17 cellular contexts compared by ENCODE assay signal in genomic region chr5:74400067-74400466, GRCh38.
DNase-seq lines count a peak whose midpoint lies in the region; ATAC-seq and TF ChIP-seq lines count a peak whose summit lies in the region.
"Had no signal": no experiment of that assay in that cellular context is flagged by ENCODE, and none has a peak within 500 bp of the region (broad histone marks: within the 10 kb centered on the region; RNA-seq: fewer than 3 reads in every experiment).

No MANE protein-coding gene starts in this region.

- H3K27me3 Mint-ChIP-seq in activated T-helper 2 cell treated with anti-CD3 and anti-CD28 coated beads, Interferon-gamma antibody, Interleukin-2, Interleukin-4, amounts not matched to agents 10 μg/mL and 5 μg/mL and 100 μg/mL, durations not matched to agents 14 hours and 24 hours and 36 hours (ENCODE audit: low read depth) = peaks cover 8% of the 10 kb centered on the region

- no peaks in the 10 kb centered on the region for H3K4me1 Mint-ChIP-seq in activated T-helper 2 cell treated with anti-CD3 and anti-CD28 coated beads, Interferon-gamma antibody, Interleukin-2, Interleukin-4, amounts not matched to agents 10 μg/mL and 5 μg/mL and 100 μg/mL, durations not matched to agents 14 hours and 24 hours and 36 hours (ENCODE audit: low read depth)
- H3K4me1 Mint-ChIP-seq: CD8-positive, alpha-beta memory T cell had no signal

- H3K9me3 Mint-ChIP-seq in activated T-helper 2 cell treated with anti-CD3 and anti-CD28 coated beads, Interferon-gamma antibody, Interleukin-2, Interleukin-4, amounts not matched to agents 10 μg/mL and 5 μg/mL and 100 μg/mL, durations not matched to agents 14 hours and 24 hours and 36 hours = no peaks in the 10 kb centered on the region

- ATAC-seq in body of pancreas (peak; percentile 50), left lobe of liver (peak; percentile 53), left lung (no peak)
- ATAC-seq in stimulated activated naive CD8-positive, alpha-beta T cell treated with anti-CD3 and anti-CD28 coated beads, Interleukin-15, Interleukin-2, amounts not matched to agents 100 U/mL and 50 U/mL, for 24 hours = no peak

- H3K4me3 ChIP-seq in body of pancreas (no peak overlapping the region), parathyroid adenoma (ENCODE audit: low read depth, low read length) (no peak overlapping the region), left lung (no peak overlapping the region)
- H3K4me3 ChIP-seq: SK-N-MC had no signal

- TF ChIP-seq POLR2A in body of pancreas (IDR thresholded peaks at IDR 0.05) = no peak

- no peak overlapping the region for H3K27ac Mint-ChIP-seq in activated T-helper 2 cell treated with anti-CD3 and anti-CD28 coated beads, Interferon-gamma antibody, Interleukin-2, Interleukin-4, amounts not matched to agents 10 μg/mL and 5 μg/mL and 100 μg/mL, durations not matched to agents 14 hours and 24 hours and 36 hours
- H3K27ac Mint-ChIP-seq: CD8-positive, alpha-beta memory T cell had no signal

- H3K27ac ChIP-seq in body of pancreas (peak overlapping the region in 2 of 4 donors; percentile 20 to 37), parathyroid adenoma (peak overlapping the region; percentile 1), left lung (no peak overlapping the region)
- H3K27ac ChIP-seq: SK-N-MC had no signal

- no peak overlapping the region for H3K4me3 Mint-ChIP-seq in activated T-helper 2 cell treated with anti-CD3 and anti-CD28 coated beads, Interferon-gamma antibody, Interleukin-2, Interleukin-4, amounts not matched to agents 10 μg/mL and 5 μg/mL and 100 μg/mL, durations not matched to agents 14 hours and 24 hours and 36 hours (ENCODE audit: low read depth)
- H3K4me3 Mint-ChIP-seq: CD8-positive, alpha-beta memory T cell had no signal

- H3K79me2 ChIP-seq in parathyroid adenoma = no peaks in the 10 kb centered on the region

- H3K4me1 ChIP-seq in body of pancreas = peaks cover 37% of the 10 kb centered on the region
- H3K4me1 ChIP-seq in parathyroid adenoma = peaks cover 31% of the 10 kb centered on the region
- H3K4me1 ChIP-seq in left lung = no peaks in the 10 kb centered on the region

- H3K36me3 Mint-ChIP-seq in activated T-helper 2 cell treated with anti-CD3 and anti-CD28 coated beads, Interferon-gamma antibody, Interleukin-2, Interleukin-4, amounts not matched to agents 10 μg/mL and 5 μg/mL and 100 μg/mL, durations not matched to agents 14 hours and 24 hours and 36 hours (ENCODE audit: low read depth) = no peaks in the 10 kb centered on the region
- H3K36me3 Mint-ChIP-seq: CD8-positive, alpha-beta memory T cell had no signal

- peak overlapping the region; percentile 17 for H2AFZ ChIP-seq in parathyroid adenoma

- no peak for TF ChIP-seq CTCF in body of pancreas (IDR thresholded peaks at IDR 0.05)
- TF ChIP-seq CTCF in parathyroid adenoma (IDR thresholded peaks at IDR 0.05) = no peak
- TF ChIP-seq CTCF in left lung (IDR thresholded peaks at IDR 0.05) = no peak

- DNase-seq in EL = peak; percentile 15
- DNase-seq in body of pancreas = peak; percentile 47 to 72 (median 62)
- DNase-seq in left lobe of liver (ENCODE audit: low spot score) = no peak
- DNase-seq in stimulated activated naive CD8-positive, alpha-beta T cell treated with anti-CD3 and anti-CD28 coated beads, Interleukin-15, Interleukin-2, amounts not matched to agents 100 U/mL and 50 U/mL, for 24 hours = no peak
- DNase-seq in activated T-helper 2 cell treated with anti-CD3 and anti-CD28 coated beads, Interferon-gamma antibody, Interleukin-2, Interleukin-4, amounts not matched to agents 10 μg/mL and 5 μg/mL and 100 μg/mL, durations not matched to agents 14 hours and 24 hours and 36 hours (ENCODE audit: low spot score) = no peak
- no peak for DNase-seq in NCI-H1694 (lab: John Stamatoyannopoulos, UW)
- DNase-seq in left lung = no peak
- DNase-seq: C1 segment of cervical spinal cord; CD8-positive, alpha-beta memory T cell; MM.1S; NCI-H1092 treated with DMSO at 0.1 percent for 48 hours; NCI-H2081; NCI-H2171 treated with DMSO at 0.1 percent for 48 hours; NK-92 treated with Interleukin-12 subunit alpha and Interleukin-12 subunit beta, amount 100 ng/mL, for 24 hours; SHP77 had no signal

- H3K27me3 ChIP-seq in body of pancreas (no peaks in the 10 kb centered on the region), parathyroid adenoma (ENCODE audit: control insufficient read depth, insufficient read depth, low read length) (no peaks in the 10 kb centered on the region), left lung (no peaks in the 10 kb centered on the region)

- H3K9ac ChIP-seq in parathyroid adenoma = no peak overlapping the region

- H3K36me3 ChIP-seq in body of pancreas (replicated peaks in 1 of 2; ENCODE audit: insufficient read depth in 1 of 2, low read depth in 2 of 2) (no peaks in the 10 kb centered on the region), parathyroid adenoma (ENCODE audit: control insufficient read depth, insufficient read depth, low read length) (no peaks in the 10 kb centered on the region), left lung (no peaks in the 10 kb centered on the region)

- no peak overlapping the region for H3K4me2 ChIP-seq in parathyroid adenoma (ENCODE audit: low read length)

- 20 to 23% methylated on average over 2 of the region's 2 CpGs for WGBS in body of pancreas, 2 donors

- intact Hi-C loops in body of pancreas (cut with DNase I) (no loop called here), left lung (cut with DNase I) (no loop called here)
- intact Hi-C loops in activated T-helper 2 cell treated with anti-CD3 and anti-CD28 coated beads, Interferon-gamma antibody, Interleukin-2, Interleukin-4, amounts not matched to agents 10 μg/mL and 5 μg/mL and 100 μg/mL, durations not matched to agents 14 hours and 24 hours and 36 hours (cut with micrococcal nuclease) = no loop called here

- H3K9me3 ChIP-seq in body of pancreas (no peaks in the 10 kb centered on the region), parathyroid adenoma (ENCODE audit: control insufficient read depth, low read length) (no peaks in the 10 kb centered on the region), left lung (peaks cover 0 to 2% of the 10 kb centered on the region in 2 donors)

Comparison
In these comparisons a context has a peak if more than half of its experiments do, and no peak if none do; other contexts are left out.
1. DNase-seq: peak in EL (single experiment) and body of pancreas (4 of 4); none in left lobe of liver (single experiment), stimulated activated naive CD8-positive, alpha-beta T cell treated with anti-CD3 and anti-CD28 coated beads, Interleukin-15, Interleukin-2, amounts not matched to agents 100 U/mL and 50 U/mL, for 24 hours (single experiment), activated T-helper 2 cell treated with anti-CD3 and anti-CD28 coated beads, Interferon-gamma antibody, Interleukin-2, Interleukin-4, amounts not matched to agents 10 μg/mL and 5 μg/mL and 100 μg/mL, durations not matched to agents 14 hours and 24 hours and 36 hours (single experiment), NCI-H1694 (single experiment) and left lung (0 of 2).
2. ATAC-seq: peak in body of pancreas (single experiment) and left lobe of liver (single experiment); none in stimulated activated naive CD8-positive, alpha-beta T cell treated with anti-CD3 and anti-CD28 coated beads, Interleukin-15, Interleukin-2, amounts not matched to agents 100 U/mL and 50 U/mL, for 24 hours (single experiment) and left lung (single experiment).